In the genomic region with DNA sequence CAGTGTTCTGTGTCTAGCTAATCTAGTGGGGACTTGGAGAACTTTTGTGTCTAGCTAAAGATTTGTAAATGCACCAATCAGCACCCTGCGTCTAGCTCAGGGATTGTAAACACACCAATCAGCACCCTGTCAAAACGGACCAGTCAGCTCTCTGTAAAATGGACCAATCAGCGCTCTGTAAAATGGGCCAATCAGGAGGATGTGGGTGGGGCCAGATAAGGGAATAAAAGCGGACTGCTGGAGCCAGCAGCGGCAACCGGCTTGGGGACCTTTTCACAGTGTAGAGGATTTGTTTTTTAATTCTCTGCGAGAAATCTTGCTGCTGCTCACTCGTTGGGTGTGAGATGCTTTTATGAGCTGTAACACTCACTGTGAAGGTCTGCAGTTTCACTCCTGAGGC, we compare ENCODE assay signal across 11 cellular contexts. TPM values are rescaled to one million over a fixed set of nuclear protein-coding genes. Genes with fewer than 3 reads are reported as not detected.
"Had no signal": no experiment of that assay in that cellular context is flagged by ENCODE, and none has a peak within 500 bp of the region (broad histone marks: within the 10 kb centered on the region; RNA-seq: fewer than 3 reads in every experiment).

No MANE protein-coding gene starts in this region.

RNA-seq across cellular contexts. Expression of a gene that starts 32.8 kb away (rescaled TPM):
- total RNA-seq: activated T-helper 1 cell treated with anti-CD3 and anti-CD28 coated beads, Interleukin-12 subunit alpha, Interleukin-12 subunit beta, Interleukin-2, Interleukin-4 antibody, amounts not matched to agents 30 ng/mL and 10 ng/mL and 1 ng/mL, durations not matched to agents 14 hours and 24 hours and 36 hours; endothelial cell of umbilical vein; fibroblast of lung; fibroblast of villous mesenchyme; kidney; mammary epithelial cell; mucosa of gallbladder; posterior vena cava; suprapubic skin; tibial nerve; ureter had no signal
- polyA plus RNA-seq: endothelial cell of umbilical vein, fibroblast of lung, mammary epithelial cell had no signal
